Comparison of ENCODE assay signal across 17 cellular contexts in the genomic region with DNA sequence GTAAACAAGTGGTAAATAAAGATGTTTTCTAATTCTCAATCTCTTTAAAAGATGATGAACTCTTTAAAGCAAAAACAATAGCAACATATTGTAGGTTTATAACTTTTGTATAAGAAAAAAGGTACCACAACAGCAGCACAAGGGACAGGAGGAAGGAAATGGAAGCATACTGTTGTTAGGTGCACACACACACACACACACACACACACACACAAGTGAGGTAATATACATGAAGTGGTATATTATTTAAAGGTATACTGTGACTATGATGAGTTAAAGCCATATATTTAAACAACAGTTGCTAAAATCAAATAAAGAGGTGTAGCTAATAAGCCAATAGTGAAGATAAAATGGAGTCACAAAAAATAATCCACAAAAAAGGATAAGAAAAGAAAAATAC. TPM values are rescaled to one million over a fixed set of nuclear protein-coding genes. Genes with fewer than 3 reads are reported as not detected.
"Had no signal": no experiment of that assay in that cellular context is flagged by ENCODE, and none has a peak within 500 bp of the region (broad histone marks: within the 10 kb centered on the region; RNA-seq: fewer than 3 reads in every experiment).

No MANE protein-coding gene starts in this region.

- DNase-seq: cerebellar nuclear complex; effector CD8-positive, alpha-beta T cell; gastrocnemius medialis; heart right ventricle; immature natural killer cell; kidney; left cardiac atrium; mesendoderm; natural killer cell; ovary; stimulated activated CD4-positive, alpha-beta T cell treated with anti-CD3 and anti-CD28 coated beads, Interleukin-12 subunit alpha, Interleukin-12 subunit beta, amount 100 ng/mL, for 4 hours; thyroid gland; upper lobe of left lung; uterus had no signal

- ATAC-seq: esophagus mucosa, gastrocnemius medialis, heart right ventricle, left cardiac atrium, natural killer cell had no signal

- H3K4me3 Mint-ChIP-seq: immature natural killer cell, natural killer cell, neural crest cell had no signal

- H3K4me3 ChIP-seq: gastrocnemius medialis, heart right ventricle, ovary, right atrium auricular region, thyroid gland, upper lobe of left lung, uterus had no signal

- H3K4me1 ChIP-seq: gastrocnemius medialis, right atrium auricular region, thyroid gland, upper lobe of left lung, uterus had no signal

- H3K36me3 ChIP-seq: gastrocnemius medialis, heart right ventricle, ovary, right atrium auricular region, thyroid gland, uterus had no signal

- H3K9me3 ChIP-seq: gastrocnemius medialis, ovary, right atrium auricular region, thyroid gland, upper lobe of left lung, uterus had no signal

- H3K27ac Mint-ChIP-seq: immature natural killer cell had no signal

- H3K9me3 Mint-ChIP-seq: immature natural killer cell, natural killer cell had no signal

- H3K27ac ChIP-seq: gastrocnemius medialis, heart right ventricle, ovary, right atrium auricular region, thyroid gland, upper lobe of left lung, uterus had no signal

- H3K27me3 ChIP-seq: gastrocnemius medialis, heart right ventricle, ovary, right atrium auricular region, thyroid gland, upper lobe of left lung, uterus had no signal

- H3K36me3 Mint-ChIP-seq: immature natural killer cell, natural killer cell had no signal

- H3K4me1 Mint-ChIP-seq: immature natural killer cell, neural crest cell had no signal

RNA-seq across cellular contexts. Expression of gene PLEKHA6, which starts 31.9 kb away (rescaled TPM):
- polyA plus RNA-seq: immature natural killer cell had no signal
